8 cellular contexts compared by ENCODE assay signal in genomic region chr12:49644620-49644994, GRCh38. TPM values are rescaled to one million over a fixed set of nuclear protein-coding genes. Genes with fewer than 3 reads are reported as not detected.
A peak's percentile ranks its signal among the peaks of the same experiment; 100 is the strongest.
DNase-seq lines count a peak whose midpoint lies in the region; ATAC-seq and TF ChIP-seq lines count a peak whose summit lies in the region.

No MANE protein-coding gene starts in this region.

- H3K36me3 ChIP-seq in HEK293 (ENCODE audit: control insufficient read depth in 2 of 2, insufficient read depth in 1 of 2, low read length in 2 of 2) = peaks cover 0 to 69% of the 10 kb centered on the region in 2 experiments; a peak in 1 of 3 replicates

- peak; percentile 97 for TF ChIP-seq CTCF in CD14-positive monocyte (IDR thresholded peaks at IDR 0.05)
- peak; percentile 84 for TF ChIP-seq CTCF in HEK293 (tag by site-specific recombination; IDR thresholded peaks at IDR 0.05)

- no peak overlapping the region for H3K4me3 Mint-ChIP-seq in CD14-positive monocyte
- H3K4me3 Mint-ChIP-seq in memory B cell = peak overlapping the region; percentile 29

- H3K4me3 ChIP-seq in HEK293 (ENCODE audit: low read depth, low read length) = no peak overlapping the region

- H3K4me1 Mint-ChIP-seq in CD14-positive monocyte (peaks cover 8% of the 10 kb centered on the region), memory B cell (peaks cover 22% of the 10 kb centered on the region)

- no peaks in the 10 kb centered on the region for H3K4me1 ChIP-seq in HEK293 (ENCODE audit: control insufficient read depth, insufficient read depth, low read length)

- POLR2A ChIA-PET in HEK293 (lab: Yijun Ruan, JAX) = no interaction called here

- H3K27ac Mint-ChIP-seq in CD14-positive monocyte = peak overlapping the region in 4 of 7 donors; percentile 35 to 66 (median 50)
- H3K27ac Mint-ChIP-seq in memory B cell = peak overlapping the region; percentile 77

- no peaks in the 10 kb centered on the region for H3K9me3 ChIP-seq in HEK293 (ENCODE audit: control insufficient read depth, insufficient read depth, low read depth, low read length)

- H3K9me3 Mint-ChIP-seq in CD14-positive monocyte (no peaks in the 10 kb centered on the region), memory B cell (no peaks in the 10 kb centered on the region)

- H3K27me3 Mint-ChIP-seq in CD14-positive monocyte (ENCODE audit: low read depth in 3 of 3) = peaks cover 0 to 3% (median 1%) of the 10 kb centered on the region in 3 donors
- H3K27me3 Mint-ChIP-seq in memory B cell = no peaks in the 10 kb centered on the region

- CTCF ChIA-PET in HEK293 (lab: Yijun Ruan, JAX) = interaction anchor here (0.6 to 8.4 kb wide), 25 partner anchors 8 to 661 kb away, joined by 3 to 72 read pairs (median 5); partner anchors contain the start of genes FMNL3 and TMBIM6

- peak; percentile 79 for DNase-seq in CD14-positive monocyte (ENCODE audit: low spot score)
- DNase-seq in NCI-H82 (lab: John Stamatoyannopoulos, UW) = peak; percentile 88
- peak; percentile 69 to 73 for DNase-seq in activated CD8-positive, alpha-beta memory T cell treated with anti-CD3 and anti-CD28 coated beads for 1 hour (ENCODE audit: extremely low read depth in 1 of 2, low read depth in 1 of 2)
- DNase-seq in effector CD8-positive, alpha-beta T cell (lab: John Stamatoyannopoulos, UW) = peak; percentile 74
- DNase-seq in memory B cell (ENCODE audit: low spot score in 2 of 2) = peak; percentile 81 to 84
- DNase-seq in stimulated activated CD8-positive, alpha-beta memory T cell treated with anti-CD3 and anti-CD28 coated beads, Interleukin-15, amount 100 ng/mL, for 48 hours (ENCODE audit: low read depth in 2 of 2) = peak; percentile 58 to 67

- H3K36me3 Mint-ChIP-seq in CD14-positive monocyte (peaks cover 35 to 38% of the 10 kb centered on the region in 2 donors), memory B cell (peaks cover 18% of the 10 kb centered on the region)

- ATAC-seq in memory B cell (ENCODE audit: low read depth) = peak; percentile 100
- no peak for ATAC-seq in HG02623 (IDR thresholded peaks at IDR 0.05; ENCODE audit: unreplicated experiment)

- intact Hi-C loops in CD14-positive monocyte (cut with micrococcal nuclease) = loop anchor here (1.0 kb wide), 1 partner anchor 63 kb away; the partner anchor contains the start of gene FMNL3 (in 2 of the 2)

- H3K27ac ChIP-seq in HEK293 (ENCODE audit: extremely low read depth, low read depth, low read length) = no peak overlapping the region

TF ChIP-seq in HEK293, 187 proteins besides CTCF, POLR2A, EP300 and RAD21 (continues in another document):
- TF ChIP-seq AEBP2 (tag by site-specific recombination; IDR thresholded peaks at IDR 0.05; ENCODE audit: borderline replicate concordance) (no peak), ZNF404 (tag by site-specific recombination; IDR thresholded peaks at IDR 0.05) (no peak), ZNF610 (tag by site-specific recombination; IDR thresholded peaks at IDR 0.05; ENCODE audit: borderline replicate concordance) (no peak), GLIS1 (tag by site-specific recombination; IDR thresholded peaks at IDR 0.05) (peak; percentile 22; the same call in 1 of the 2 replicates), ZNF362 (tag by site-specific recombination; IDR thresholded peaks at IDR 0.05) (no peak), ZSCAN5A (tag by site-specific recombination; IDR thresholded peaks at IDR 0.05) (no peak), ZNF121 (tag by site-specific recombination; IDR thresholded peaks at IDR 0.05) (no peak), ZNF274 (IDR thresholded peaks at IDR 0.05; ENCODE audit: low read length) (no peak), ZNF274 (tag by site-specific recombination; IDR thresholded peaks at IDR 0.05; ENCODE audit: borderline replicate concordance) (no peak), ZNF146 (tag by site-specific recombination; IDR thresholded peaks at IDR 0.05) (no peak), ZNF239 (tag by site-specific recombination; IDR thresholded peaks at IDR 0.05) (no peak), ZNF2 (tag by site-specific recombination; IDR thresholded peaks at IDR 0.05) (0 out of 2 replicates have a peak, but pooled peaks have one; percentile 50), ZNF830 (tag by site-specific recombination; IDR thresholded peaks at IDR 0.05; ENCODE audit: low read depth) (no peak), ZBTB26 (tag by site-specific recombination; optimal IDR thresholded peaks at IDR 0.05) (peak; percentile 4), INSM2 (tag by site-specific recombination; IDR thresholded peaks at IDR 0.05) (no peak), ZNF654 (tag by site-specific recombination; IDR thresholded peaks at IDR 0.05; ENCODE audit: low read depth) (peak; percentile 92), ZSCAN16 (tag by site-specific recombination; IDR thresholded peaks at IDR 0.05) (no peak), ZBTB48 (tag by site-specific recombination; IDR thresholded peaks at IDR 0.05) (no peak), ZSCAN23 (tag by site-specific recombination; IDR thresholded peaks at IDR 0.05) (no peak), KLF9 (tag by site-specific recombination; IDR thresholded peaks at IDR 0.05; ENCODE audit: low read depth) (no peak), ZNF561 (tag by site-specific recombination; IDR thresholded peaks at IDR 0.05; ENCODE audit: borderline replicate concordance) (no peak), ZNF707 (tag by site-specific recombination; IDR thresholded peaks at IDR 0.05) (no peak), ZNF157 (tag by site-specific recombination; IDR thresholded peaks at IDR 0.05) (no peak), BCL6B (tag by site-specific recombination; IDR thresholded peaks at IDR 0.05) (no peak)

RNA-seq across cellular contexts. Expression of gene PRPF40B, which starts 21.2 kb away (rescaled TPM):
- polyA plus RNA-seq in CD14-positive monocyte = under 1 TPM; 0.14 to 0.57 TPM

RNA-seq across cellular contexts. Expression of gene FAM186B, which starts 39.2 kb away (rescaled TPM):
- not detected for polyA plus RNA-seq in CD14-positive monocyte
